8 cellular contexts compared by ENCODE assay signal in genomic region chr1:27604579-27605299, GRCh38. TPM values are rescaled to one million over a fixed set of nuclear protein-coding genes. Genes with fewer than 3 reads are reported as not detected.
A peak's percentile ranks its signal among the peaks of the same experiment; 100 is the strongest.
DNase-seq lines count a peak whose midpoint lies in the region; TF ChIP-seq lines count a peak whose summit lies in the region.

No MANE protein-coding gene starts in this region.

- 48% methylated on average over 21 of the region's 21 CpGs; no CpG with 5 or more reads in 1 of the 2 donors for WGBS in transverse colon (ENCODE audit: low coverage in 1 of 2), 2 donors

- no peaks in the 10 kb centered on the region for H3K36me3 Mint-ChIP-seq in activated naive CD4-positive, alpha-beta T cell treated with anti-CD3 and anti-CD28 coated beads, Interleukin-2, amount 50 U/mL, for 24 hours
- H3K36me3 Mint-ChIP-seq in activated T-helper 2 cell treated with anti-CD3 and anti-CD28 coated beads, Interferon-gamma antibody, Interleukin-2, Interleukin-4, amounts not matched to agents 10 μg/mL and 5 μg/mL and 100 μg/mL, durations not matched to agents 14 hours and 24 hours and 36 hours (ENCODE audit: low read depth), result no peaks in the 10 kb centered on the region

- peak overlapping the region; percentile 87 to 97 (median 96) for H3K27ac ChIP-seq in transverse colon

- TF ChIP-seq EP300 in transverse colon (IDR thresholded peaks at IDR 0.05; ENCODE audit: low read depth), result no peak

- peaks cover 47% of the 10 kb centered on the region for H3K4me1 Mint-ChIP-seq in activated naive CD4-positive, alpha-beta T cell treated with anti-CD3 and anti-CD28 coated beads, Interleukin-2, amount 50 U/mL, for 24 hours
- H3K4me1 Mint-ChIP-seq in activated T-helper 2 cell treated with anti-CD3 and anti-CD28 coated beads, Interferon-gamma antibody, Interleukin-2, Interleukin-4, amounts not matched to agents 10 μg/mL and 5 μg/mL and 100 μg/mL, durations not matched to agents 14 hours and 24 hours and 36 hours (ENCODE audit: low read depth), result peaks cover 35% of the 10 kb centered on the region

- no peaks in the 10 kb centered on the region for H3K36me3 ChIP-seq in transverse colon

- peak overlapping the region in 2 of 4 donors; percentile 87 to 96 for H3K4me3 ChIP-seq in transverse colon

- no peaks in the 10 kb centered on the region for H3K9me3 ChIP-seq in transverse colon

- H3K27me3 ChIP-seq in transverse colon, result no peaks in the 10 kb centered on the region

- TF ChIP-seq CTCF in transverse colon (IDR thresholded peaks at IDR 0.05), result no peak

- in situ Hi-C loops in transverse colon (cut with MboI; ENCODE audit: low pct_ligation_motif_present in 1 of 4, low pct_unique_long_range_greater_than_20kb in 1 of 4, low sequenced_read_pairs in 3 of 4), result loop anchor here (5.0 to 10.0 kb wide), 5 partner anchors 50 to 210 kb away; partner anchors contain the start of gene GPR3 (in 1 of the 4)

- no peaks in the 10 kb centered on the region for H3K27me3 Mint-ChIP-seq in activated naive CD4-positive, alpha-beta T cell treated with anti-CD3 and anti-CD28 coated beads, Interleukin-2, amount 50 U/mL, for 24 hours
- H3K27me3 Mint-ChIP-seq in activated T-helper 2 cell treated with anti-CD3 and anti-CD28 coated beads, Interferon-gamma antibody, Interleukin-2, Interleukin-4, amounts not matched to agents 10 μg/mL and 5 μg/mL and 100 μg/mL, durations not matched to agents 14 hours and 24 hours and 36 hours (ENCODE audit: low read depth), result peaks cover 2% of the 10 kb centered on the region

- peak overlapping the region; percentile 76 for H3K27ac Mint-ChIP-seq in activated naive CD4-positive, alpha-beta T cell treated with anti-CD3 and anti-CD28 coated beads, Interleukin-2, amount 50 U/mL, for 24 hours
- H3K27ac Mint-ChIP-seq in activated T-helper 2 cell treated with anti-CD3 and anti-CD28 coated beads, Interferon-gamma antibody, Interleukin-2, Interleukin-4, amounts not matched to agents 10 μg/mL and 5 μg/mL and 100 μg/mL, durations not matched to agents 14 hours and 24 hours and 36 hours, result no peak overlapping the region

- no peak for DNase-seq in activated naive CD4-positive, alpha-beta T cell treated with Interleukin-2 at 50 U/mL for 16 hours
- no peak for DNase-seq in activated T-helper 2 cell treated with anti-CD3 and anti-CD28 coated beads, Interferon-gamma antibody, Interleukin-2, Interleukin-4, amounts not matched to agents 10 μg/mL and 5 μg/mL and 100 μg/mL, durations not matched to agents 14 hours and 24 hours and 36 hours (ENCODE audit: low spot score)
- DNase-seq in kidney tubule cell (ENCODE audit: low spot score) (peak; percentile 15), transverse colon (no peak), LoVo (ENCODE audit: low spot score) (no peak), globus pallidus (ENCODE audit: low spot score) (no peak), ureter (ENCODE audit: low spot score) (no peak)

- no peaks in the 10 kb centered on the region for H3K9me3 Mint-ChIP-seq in activated naive CD4-positive, alpha-beta T cell treated with anti-CD3 and anti-CD28 coated beads, Interleukin-2, amount 50 U/mL, for 24 hours
- H3K9me3 Mint-ChIP-seq in activated T-helper 2 cell treated with anti-CD3 and anti-CD28 coated beads, Interferon-gamma antibody, Interleukin-2, Interleukin-4, amounts not matched to agents 10 μg/mL and 5 μg/mL and 100 μg/mL, durations not matched to agents 14 hours and 24 hours and 36 hours, result no peaks in the 10 kb centered on the region

- peak overlapping the region; percentile 94 for H3K4me3 Mint-ChIP-seq in activated naive CD4-positive, alpha-beta T cell treated with anti-CD3 and anti-CD28 coated beads, Interleukin-2, amount 50 U/mL, for 24 hours
- peak overlapping the region; percentile 94 for H3K4me3 Mint-ChIP-seq in activated T-helper 2 cell treated with anti-CD3 and anti-CD28 coated beads, Interferon-gamma antibody, Interleukin-2, Interleukin-4, amounts not matched to agents 10 μg/mL and 5 μg/mL and 100 μg/mL, durations not matched to agents 14 hours and 24 hours and 36 hours (ENCODE audit: low read depth)

- peaks cover 19 to 47% (median 33%) of the 10 kb centered on the region in 4 donors for H3K4me1 ChIP-seq in transverse colon

- intact Hi-C loops in activated T-helper 2 cell treated with anti-CD3 and anti-CD28 coated beads, Interferon-gamma antibody, Interleukin-2, Interleukin-4, amounts not matched to agents 10 μg/mL and 5 μg/mL and 100 μg/mL, durations not matched to agents 14 hours and 24 hours and 36 hours (cut with micrococcal nuclease), result loop anchor here (1.0 to 5.0 kb wide), 4 partner anchors 82 to 302 kb away; partner anchors contain the start of genes FAM76A and GPR3
- intact Hi-C loops in transverse colon (cut with DNase I; ENCODE audit: low total_unique reads), result loop anchor here (10.0 kb wide), 1 partner anchor 280 kb away; the partner anchor contains the start of gene TMEM222

- TF ChIP-seq POLR2A in transverse colon (IDR thresholded peaks at IDR 0.05), result no peak

RNA-seq across cellular contexts. Expression of gene AHDC1, which starts 0.8 kb away (rescaled TPM):
- total RNA-seq in activated T-helper 2 cell treated with anti-CD3 and anti-CD28 coated beads, Interferon-gamma antibody, Interleukin-2, Interleukin-4, amounts not matched to agents 10 μg/mL and 5 μg/mL and 100 μg/mL, durations not matched to agents 14 hours and 24 hours and 36 hours, result 28.5 and 29.3 TPM in 2 replicates
- total RNA-seq in transverse colon (10 to 100 TPM; 11.7 to 34.4 (median 21.3) TPM), ureter (27.3 TPM)

RNA-seq across cellular contexts. Expression of gene FGR, which starts 30.2 kb away (rescaled TPM):
- total RNA-seq in activated T-helper 2 cell treated with anti-CD3 and anti-CD28 coated beads, Interferon-gamma antibody, Interleukin-2, Interleukin-4, amounts not matched to agents 10 μg/mL and 5 μg/mL and 100 μg/mL, durations not matched to agents 14 hours and 24 hours and 36 hours, result 0.07 and 0.25 TPM in 2 replicates
- total RNA-seq in transverse colon (1 to 10 TPM; 2.2 to 8.8 (median 5.8) TPM), ureter (17.2 TPM)
